Comparison of ENCODE assay signal across 1 cellular context in genomic region chr13:111893607-111894443, GRCh38.
A peak's percentile ranks its signal among the peaks of the same experiment; 100 is the strongest.
TF ChIP-seq lines count a peak whose summit lies in the region.

No MANE protein-coding gene starts in this region.

TF ChIP-seq in H1, 55 proteins besides CTCF, POLR2A, EP300 and RAD21:
- TF ChIP-seq BCL11A (IDR thresholded peaks at IDR 0.05; ENCODE audit: low read depth in 2 of 2, low read length in 2 of 2): no peak
- no peak for TF ChIP-seq TEAD4 (IDR thresholded peaks at IDR 0.05; ENCODE audit: low read depth, low read length)
- 0 out of 2 replicates have a peak, but pooled peaks have one; percentile 2 for TF ChIP-seq MAX (IDR thresholded peaks at IDR 0.05)
- TF ChIP-seq KDM4A (IDR thresholded peaks at IDR 0.05; ENCODE audit: low read depth, low read length, severe bottlenecking): peak; percentile 1
- TF ChIP-seq EZH2 (IDR thresholded peaks at IDR 0.05; ENCODE audit: low read depth, low read length, severe bottlenecking): peak; percentile 29
- TF ChIP-seq TAF7 (optimal IDR thresholded peaks at IDR 0.05; ENCODE audit: borderline replicate concordance, low read depth, low read length): no peak
- TF ChIP-seq ATF2 (IDR thresholded peaks at IDR 0.05; ENCODE audit: low read length): no peak
- no peak for TF ChIP-seq NRF1 (IDR thresholded peaks at IDR 0.05; ENCODE audit: low read depth, low read length)
- no peak for TF ChIP-seq CHD1 (IDR thresholded peaks at IDR 0.05; ENCODE audit: low read depth, low read length)
- TF ChIP-seq GABPA (IDR thresholded peaks at IDR 0.05; ENCODE audit: borderline replicate concordance, insufficient read depth, low read length): no peak
- no peak for TF ChIP-seq ATF3 (IDR thresholded peaks at IDR 0.05; ENCODE audit: insufficient read depth, low read depth, low read length)
- TF ChIP-seq E2F6 (IDR thresholded peaks at IDR 0.05): no peak
